Comparison of ENCODE assay signal across 22 cellular contexts in the genomic region with DNA sequence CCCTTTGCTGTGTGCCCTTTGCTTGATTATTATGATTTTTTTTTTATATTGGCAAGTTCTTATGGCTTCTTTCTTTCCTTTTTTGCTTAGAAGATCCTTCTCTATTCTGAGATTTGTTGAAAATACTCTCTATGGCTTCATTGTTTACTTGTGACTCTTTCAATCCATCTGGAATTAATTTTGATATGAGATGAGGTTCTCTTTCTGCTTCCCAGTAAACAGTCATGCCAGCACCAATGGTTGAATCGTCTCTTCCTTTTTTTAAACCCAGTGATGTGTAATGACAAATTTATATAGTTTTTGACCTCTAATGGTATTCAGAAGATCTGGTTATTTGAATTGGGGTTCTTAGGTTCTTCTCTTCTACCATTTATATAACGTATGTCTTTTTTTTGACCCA.
A peak's percentile ranks its signal among the peaks of the same experiment; 100 is the strongest.
DNase-seq lines count a peak whose midpoint lies in the region; ATAC-seq and TF ChIP-seq lines count a peak whose summit lies in the region.
"Had no signal": no experiment of that assay in that cellular context is flagged by ENCODE, and none has a peak within 500 bp of the region (broad histone marks: within the 10 kb centered on the region; RNA-seq: fewer than 3 reads in every experiment).

No MANE protein-coding gene starts in this region.

- H3K4me1 Mint-ChIP-seq in osteocyte (ENCODE audit: unreplicated experiment): peaks cover 62% of the 10 kb centered on the region
- no peaks in the 10 kb centered on the region for H3K4me1 Mint-ChIP-seq in CD8-positive, alpha-beta memory T cell
- H3K4me1 Mint-ChIP-seq: activated naive CD8-positive, alpha-beta T cell treated with anti-CD3 and anti-CD28 coated beads, Interleukin-2, amount 10 ng/mL, durations not matched to agents 7 days and 5 days had no signal

- no peaks in the 10 kb centered on the region for H3K36me3 ChIP-seq in CD8-positive, alpha-beta memory T cell (ENCODE audit: insufficient read depth, low read length)
- H3K36me3 ChIP-seq: breast epithelium, lower lobe of right lung, pancreas, transverse colon had no signal

- H3K36me3 Mint-ChIP-seq in osteocyte (ENCODE audit: unreplicated experiment): peaks cover 27% of the 10 kb centered on the region
- peaks cover 6 to 16% (median 9%) of the 10 kb centered on the region in 3 donors for H3K36me3 Mint-ChIP-seq in CD8-positive, alpha-beta memory T cell

- ATAC-seq in GM19324 (IDR thresholded peaks at IDR 0.05; ENCODE audit: low FRiP score, unreplicated experiment): no peak
- ATAC-seq: activated CD8-positive, alpha-beta T cell treated with anti-CD3 and anti-CD28 coated beads for 36 hours; activated T-cell treated with anti-CD3 and anti-CD28 coated beads, Interleukin-2, amount 50 U/mL, for 72 hours; K562; lower lobe of right lung; pancreas had no signal

- H3K4me3 ChIP-seq in fibroblast of mammary gland (ENCODE audit: control insufficient read depth, low read depth, low read length): no peak overlapping the region
- no peak overlapping the region for H3K4me3 ChIP-seq in CD8-positive, alpha-beta memory T cell (ENCODE audit: low read length)
- H3K4me3 ChIP-seq: breast epithelium, K562, lower lobe of right lung, pancreas, transverse colon had no signal

- DNase-seq in AG08396 (ENCODE audit: low spot score) (peak; percentile 55), HS-5 (ENCODE audit: low read depth) (peak; percentile 15), fibroblast of mammary gland (ENCODE audit: low read depth) (peak; percentile 91), osteocyte (ENCODE audit: extremely low spot score, unreplicated experiment) (no peak), T1000 (lab: John Stamatoyannopoulos, UW) (no peak), NCI-H1092 (lab: John Stamatoyannopoulos, UW) (no peak)
- DNase-seq in CD8-positive, alpha-beta memory T cell: no peak
- DNase-seq: activated CD8-positive, alpha-beta T cell treated with anti-CD3 and anti-CD28 coated beads for 36 hours; activated naive CD8-positive, alpha-beta T cell treated with anti-CD3 and anti-CD28 coated beads, Interleukin-2, amount 10 ng/mL, durations not matched to agents 7 days and 5 days; activated T-cell treated with anti-CD3 and anti-CD28 coated beads, Interleukin-2, amount 50 U/mL, for 72 hours; lower lobe of right lung; MV-4-11; NCI-H2081; NCI-H510A; pancreas; small intestine; transverse colon; WERI-Rb-1 had no signal

- H3K27ac Mint-ChIP-seq in osteocyte (ENCODE audit: unreplicated experiment): peak overlapping the region; percentile 94
- H3K27ac Mint-ChIP-seq in CD8-positive, alpha-beta memory T cell: no peak overlapping the region
- H3K27ac Mint-ChIP-seq: activated CD8-positive, alpha-beta T cell treated with anti-CD3 and anti-CD28 coated beads for 36 hours; activated naive CD8-positive, alpha-beta T cell treated with anti-CD3 and anti-CD28 coated beads, Interleukin-2, amount 10 ng/mL, durations not matched to agents 7 days and 5 days; activated T-cell treated with anti-CD3 and anti-CD28 coated beads, Interleukin-2, amount 50 U/mL, for 72 hours; T-helper 1 cell treated with Interleukin-12 subunit alpha and Interleukin-12 subunit beta and Interleukin-4 antibody, amounts not matched to agents 30 μg/mL and 1 μg/mL, for 36 hours had no signal

- POLR2A ChIA-PET in CD8-positive, alpha-beta memory T cell (lab: Charles Lee): no interaction called here

- H3K9me3 Mint-ChIP-seq in osteocyte (ENCODE audit: unreplicated experiment): peaks cover 3% of the 10 kb centered on the region
- H3K9me3 Mint-ChIP-seq in CD8-positive, alpha-beta memory T cell: no peaks in the 10 kb centered on the region
- H3K9me3 Mint-ChIP-seq: activated naive CD8-positive, alpha-beta T cell treated with anti-CD3 and anti-CD28 coated beads, Interleukin-2, amount 10 ng/mL, durations not matched to agents 7 days and 5 days; activated T-cell treated with anti-CD3 and anti-CD28 coated beads, Interleukin-2, amount 50 U/mL, for 72 hours had no signal

- H3K27me3 Mint-ChIP-seq in osteocyte (ENCODE audit: unreplicated experiment): no peaks in the 10 kb centered on the region
- no peaks in the 10 kb centered on the region for H3K27me3 Mint-ChIP-seq in CD8-positive, alpha-beta memory T cell
- H3K27me3 Mint-ChIP-seq: activated CD8-positive, alpha-beta T cell treated with anti-CD3 and anti-CD28 coated beads for 36 hours had no signal

- H3K27me3 ChIP-seq in CD8-positive, alpha-beta memory T cell (ENCODE audit: insufficient read depth, low read length, poor library complexity, severe bottlenecking): no peaks in the 10 kb centered on the region
- H3K27me3 ChIP-seq: breast epithelium, pancreas, transverse colon had no signal

- H3K27ac ChIP-seq in CD8-positive, alpha-beta memory T cell (ENCODE audit: low read depth, low read length): no peak overlapping the region
- H3K27ac ChIP-seq: lower lobe of right lung, pancreas, WERI-Rb-1 had no signal

- no peak overlapping the region for H3K4me3 Mint-ChIP-seq in osteocyte (ENCODE audit: unreplicated experiment)
- H3K4me3 Mint-ChIP-seq in CD8-positive, alpha-beta memory T cell: no peak overlapping the region
- H3K4me3 Mint-ChIP-seq: activated CD8-positive, alpha-beta T cell treated with anti-CD3 and anti-CD28 coated beads for 36 hours; activated naive CD8-positive, alpha-beta T cell treated with anti-CD3 and anti-CD28 coated beads, Interleukin-2, amount 10 ng/mL, durations not matched to agents 7 days and 5 days; activated T-cell treated with anti-CD3 and anti-CD28 coated beads, Interleukin-2, amount 50 U/mL, for 72 hours; T-helper 1 cell treated with Interleukin-12 subunit alpha and Interleukin-12 subunit beta and Interleukin-4 antibody, amounts not matched to agents 30 μg/mL and 1 μg/mL, for 36 hours had no signal

- no peaks in the 10 kb centered on the region for H3K9me3 ChIP-seq in CD8-positive, alpha-beta memory T cell (ENCODE audit: low read length)
- H3K9me3 ChIP-seq: breast epithelium, lower lobe of right lung, pancreas, transverse colon had no signal

- H3K4me1 ChIP-seq in CD8-positive, alpha-beta memory T cell (ENCODE audit: insufficient read depth, low read length): no peaks in the 10 kb centered on the region
- H3K4me1 ChIP-seq: breast epithelium, pancreas had no signal

- CTCF ChIA-PET in CD8-positive, alpha-beta memory T cell (lab: Charles Lee): interaction anchor here (1.2 kb wide), 1 partner anchor 163 kb away, joined by 3 read pairs; no protein-coding TSS in a partner anchor

- no peak for TF ChIP-seq CTCF in fibroblast of mammary gland (conservative IDR thresholded peaks at IDR 0.05; ENCODE audit: control insufficient read depth, insufficient read depth, low read depth, low read length)
- no peak for TF ChIP-seq CTCF in osteocyte (IDR thresholded peaks at IDR 0.05)

Comparison
In these comparisons a context has a peak if more than half of its experiments do, and no peak if none do; other contexts are left out.
1. DNase-seq: peak in AG08396 (single experiment), HS-5 (single experiment) and fibroblast of mammary gland (single experiment); none in osteocyte (single experiment), CD8-positive, alpha-beta memory T cell (0 of 5), T1000 (single experiment) and NCI-H1092 (single experiment).